Comparison of ENCODE assay signal across 14 cellular contexts in genomic region chr3:89145995-89146394, GRCh38. TPM values are rescaled to one million over a fixed set of nuclear protein-coding genes. Genes with fewer than 3 reads are reported as not detected.
DNase-seq lines count a peak whose midpoint lies in the region; ATAC-seq, FAIRE-seq and TF ChIP-seq lines count a peak whose summit lies in the region.
"Had no signal": no experiment of that assay in that cellular context is flagged by ENCODE, and none has a peak within 500 bp of the region (broad histone marks: within the 10 kb centered on the region; RNA-seq: fewer than 3 reads in every experiment).

No MANE protein-coding gene starts in this region.

- no peak overlapping the region for H2AFZ ChIP-seq in PC-3 (ENCODE audit: low read length)

- H3K79me2 ChIP-seq in PC-3 (ENCODE audit: low read length) = no peaks in the 10 kb centered on the region

- H3K4me2 ChIP-seq in PC-3 (ENCODE audit: low read length) = no peak overlapping the region

- no peaks in the 10 kb centered on the region for H3K4me1 ChIP-seq in PC-3 (ENCODE audit: insufficient read depth, low read length)
- H3K4me1 ChIP-seq in pancreas = no peaks in the 10 kb centered on the region

- H3K9me2 ChIP-seq in PC-3 (replicated peaks; ENCODE audit: low read length) = no peaks in the 10 kb centered on the region

- TF ChIP-seq CTCF in Calu3 (IDR thresholded peaks at IDR 0.05; ENCODE audit: unreplicated experiment) = no peak
- no peak for TF ChIP-seq CTCF in PC-3 (conservative IDR thresholded peaks at IDR 0.05; ENCODE audit: low read depth, low read length)
- no peak for TF ChIP-seq CTCF in pancreas (IDR thresholded peaks at IDR 0.05)

- H3F3A ChIP-seq in PC-3 (ENCODE audit: low read length, unreplicated experiment) = no peaks in the 10 kb centered on the region

- POLR2A ChIA-PET in PC-3 (lab: Charles Lee; ENCODE audit: unreplicated experiment) = no interaction called here

- no peaks in the 10 kb centered on the region for H4K20me1 ChIP-seq in PC-3 (ENCODE audit: low read length)

- no peak overlapping the region for H3K9ac ChIP-seq in PC-3 (ENCODE audit: low read length)

- no peaks in the 10 kb centered on the region for H3K36me3 Mint-ChIP-seq in Calu3 (ENCODE audit: insufficient read depth, unreplicated experiment)
- H3K36me3 Mint-ChIP-seq: activated naive CD8-positive, alpha-beta T cell treated with anti-CD3 and anti-CD28 coated beads, Interleukin-2, amount 10 ng/mL, durations not matched to agents 7 days and 5 days; memory B cell had no signal

- BruUV-seq in Calu3 (replicated peaks; lab: Mats Ljungman, UMichigan) (no TSS peak), PC-3 (replicated peaks; lab: Mats Ljungman, UMichigan) (no TSS peak)

- CTCF ChIA-PET in Calu3 (lab: Charles Lee) = no interaction called here
- CTCF ChIA-PET in PC-3 (lab: Charles Lee) = no interaction called here

- H3K9me3 Mint-ChIP-seq in Calu3 (ENCODE audit: low read depth, unreplicated experiment) = no peaks in the 10 kb centered on the region
- H3K9me3 Mint-ChIP-seq: activated naive CD8-positive, alpha-beta T cell treated with anti-CD3 and anti-CD28 coated beads, Interleukin-2, amount 10 ng/mL, durations not matched to agents 7 days and 5 days had no signal

- no peaks in the 10 kb centered on the region for H3K27me3 Mint-ChIP-seq in Calu3 (ENCODE audit: unreplicated experiment)
- H3K27me3 Mint-ChIP-seq: activated CD8-positive, alpha-beta T cell treated with anti-CD3 and anti-CD28 coated beads for 36 hours; activated naive CD8-positive, alpha-beta T cell treated with anti-CD3 and anti-CD28 coated beads, Interleukin-2, amount 10 ng/mL, durations not matched to agents 7 days and 5 days had no signal

- no peak for FAIRE-seq in pancreas (lab: Jason Lieb, UNC)
- FAIRE-seq: endothelial cell of umbilical vein had no signal

- H3K4me3 Mint-ChIP-seq in Calu3 (ENCODE audit: low read depth, unreplicated experiment) = no peak overlapping the region
- H3K4me3 Mint-ChIP-seq: activated CD8-positive, alpha-beta T cell treated with anti-CD3 and anti-CD28 coated beads for 36 hours; activated naive CD8-positive, alpha-beta T cell treated with anti-CD3 and anti-CD28 coated beads, Interleukin-2, amount 10 ng/mL, durations not matched to agents 7 days and 5 days; memory B cell had no signal

- H3K9me3 ChIP-seq in PC-3 (ENCODE audit: low read length) = no peaks in the 10 kb centered on the region
- no peaks in the 10 kb centered on the region for H3K9me3 ChIP-seq in pancreas

- H3K27ac Mint-ChIP-seq in Calu3 (ENCODE audit: unreplicated experiment) = no peak overlapping the region
- H3K27ac Mint-ChIP-seq: activated CD8-positive, alpha-beta T cell treated with anti-CD3 and anti-CD28 coated beads for 36 hours; activated naive CD8-positive, alpha-beta T cell treated with anti-CD3 and anti-CD28 coated beads, Interleukin-2, amount 10 ng/mL, durations not matched to agents 7 days and 5 days; memory B cell had no signal

- DNase-seq in Calu3 (peak; percentile 9), PC-3 (peak; percentile 76), fibroblast of peridontal ligament (ENCODE audit: extremely low read depth) (peak; percentile 96), pancreas (no peak), SIG-M5 treated with dmso at 0.1 percent for 504 hours (lab: John Stamatoyannopoulos, UW; ENCODE audit: unreplicated experiment) (no peak)
- DNase-seq: activated CD8-positive, alpha-beta T cell treated with anti-CD3 and anti-CD28 coated beads for 36 hours; activated naive CD8-positive, alpha-beta T cell treated with anti-CD3 and anti-CD28 coated beads, Interleukin-2, amount 10 ng/mL, durations not matched to agents 7 days and 5 days; DMS79 treated with DMSO at 0.1 percent for 48 hours; NCI-H510A treated with DMSO at 0.1 percent for 48 hours had no signal

- H3K36me3 ChIP-seq in PC-3 (ENCODE audit: low read depth, low read length) (no peaks in the 10 kb centered on the region), pancreas (no peaks in the 10 kb centered on the region)

- H3K4me3 ChIP-seq in PC-3 (ENCODE audit: low read length) = no peak overlapping the region
- no peak overlapping the region for H3K4me3 ChIP-seq in pancreas

- H3K27ac ChIP-seq in PC-3 (ENCODE audit: low read length) (no peak overlapping the region), pancreas (no peak overlapping the region)

- H3K4me1 Mint-ChIP-seq in Calu3 (ENCODE audit: low read depth, unreplicated experiment) = peaks cover 12% of the 10 kb centered on the region
- H3K4me1 Mint-ChIP-seq: activated naive CD8-positive, alpha-beta T cell treated with anti-CD3 and anti-CD28 coated beads, Interleukin-2, amount 10 ng/mL, durations not matched to agents 7 days and 5 days; memory B cell had no signal

- ATAC-seq in PC-3 = peak; percentile 97
- ATAC-seq in pancreas = peak in 3 of 4 donors; percentile 38 to 64 (median 45)
- ATAC-seq in GM21619 (IDR thresholded peaks at IDR 0.05; ENCODE audit: unreplicated experiment) = no peak
- no peak for ATAC-seq in GM18511 (IDR thresholded peaks at IDR 0.05; ENCODE audit: unreplicated experiment)
- ATAC-seq in GM19324 (IDR thresholded peaks at IDR 0.05; ENCODE audit: low FRiP score, unreplicated experiment) = no peak
- ATAC-seq: activated CD8-positive, alpha-beta T cell treated with anti-CD3 and anti-CD28 coated beads for 36 hours had no signal

- H3K27me3 ChIP-seq in PC-3 (ENCODE audit: low read length) = 0 out of 2 replicates have a peak, but pooled peaks cover under 1% of the 10 kb centered on the region
- no peaks in the 10 kb centered on the region for H3K27me3 ChIP-seq in pancreas

- intact Hi-C loops in Calu3 (cut with micrococcal nuclease; ENCODE audit: unreplicated experiment) = no loop called here
- intact Hi-C loops in PC-3 (cut with micrococcal nuclease) = no loop called here
- intact Hi-C loops in pancreas (cut with DNase I) = no loop called here

RNA-seq across cellular contexts. Expression of gene EPHA3, which starts 38.6 kb away (rescaled TPM):
- total RNA-seq in Calu3 (2022) (28.8 and 31.6 TPM in 2 replicates), PC-3 (2014; rRNA removed) (0.33 TPM in 1 of 2 replicates, not detected in the other), pancreas (1 to 10 TPM in 3 of 6 donors, under 1 TPM in 3; 0.43 to 7.7 (median 1.0) TPM)
- under 1 TPM; 0.27 to 0.49 TPM for polyA plus RNA-seq in pancreas
- total RNA-seq: activated CD8-positive, alpha-beta T cell treated with anti-CD3 and anti-CD28 coated beads for 36 hours; activated naive CD8-positive, alpha-beta T cell treated with anti-CD3 and anti-CD28 coated beads, Interleukin-2, amount 10 ng/mL, durations not matched to agents 7 days and 5 days; endothelial cell of umbilical vein had no signal
- polyA plus RNA-seq: endothelial cell of umbilical vein had no signal

Comparison
In these comparisons a context has a peak if more than half of its experiments do, and no peak if none do; other contexts are left out.
1. DNase-seq: peak in Calu3 (single experiment), PC-3 (single experiment) and fibroblast of peridontal ligament (single experiment); none in pancreas (0 of 6) and SIG-M5 treated with dmso at 0.1 percent for 504 hours (single experiment).
2. ATAC-seq: peak in PC-3 (single experiment) and pancreas (3 of 4); none in GM21619 (single experiment), GM18511 (single experiment) and GM19324 (single experiment).